ENCODE assay signal across 1 cellular context in the genomic region with DNA sequence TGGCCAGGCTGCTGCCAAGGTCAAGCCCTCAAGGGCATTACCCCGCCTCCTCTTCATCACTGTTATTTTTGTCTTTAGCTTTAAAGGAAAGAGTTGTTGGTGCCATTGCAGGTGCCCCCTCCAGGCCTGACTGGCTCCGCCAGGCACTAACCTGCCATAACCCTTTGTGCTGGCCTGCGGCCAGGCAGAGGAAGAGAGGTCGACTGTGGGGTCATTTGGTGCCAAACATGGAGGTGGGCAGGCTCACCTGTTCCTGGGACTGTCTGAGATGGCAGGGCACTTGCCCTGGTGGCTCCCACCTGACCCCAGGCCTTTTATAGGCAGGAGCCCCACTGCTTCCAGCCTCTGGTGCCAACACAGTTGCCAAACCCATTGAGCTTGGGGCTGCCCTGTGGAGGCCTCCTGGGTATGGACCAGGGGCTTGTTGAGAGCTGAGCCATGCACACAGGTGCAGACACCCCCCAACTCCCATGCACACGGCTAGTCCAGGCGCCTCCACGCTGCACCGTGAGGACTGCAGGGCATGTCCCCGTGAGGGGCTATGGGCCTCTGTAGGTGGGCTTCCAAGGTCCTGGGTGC.
TF ChIP-seq lines count a peak whose summit lies in the region.

No MANE protein-coding gene starts in this region.

TF ChIP-seq in endothelial cell of umbilical vein, 7 proteins besides CTCF, POLR2A, EP300 and RAD21:
- TF ChIP-seq GATA2 (IDR thresholded peaks at IDR 0.05; ENCODE audit: insufficient read depth, insufficient read length, low read depth, low read length) (no peak), EZH2 (IDR thresholded peaks at IDR 0.05; ENCODE audit: borderline replicate concordance, low read depth, low read length, severe bottlenecking) (no peak), FOS (IDR thresholded peaks at IDR 0.05; ENCODE audit: borderline replicate concordance, insufficient read depth, low read length) (no peak), MYC (IDR thresholded peaks at IDR 0.05; ENCODE audit: low read depth, low read length) (no peak), JUN (IDR thresholded peaks at IDR 0.05; ENCODE audit: borderline replicate concordance, insufficient read depth, insufficient read length, low read depth) (no peak), POLR2AphosphoS5 (IDR thresholded peaks at IDR 0.05; ENCODE audit: insufficient read depth, low read depth, low read length) (no peak)
- TF ChIP-seq, protein P1, sequence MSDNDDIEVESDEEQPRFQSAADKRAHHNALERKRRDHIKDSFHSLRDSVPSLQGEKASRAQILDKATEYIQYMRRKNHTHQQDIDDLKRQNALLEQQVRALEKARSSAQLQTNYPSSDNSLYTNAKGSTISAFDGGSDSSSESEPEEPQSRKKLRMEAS (IDR thresholded peaks at IDR 0.05; ENCODE audit: insufficient read depth, insufficient read length) = no peak
TF ChIP-seq in endothelial cell of umbilical vein: peak in this region for 0.
